1 cellular context compared by ENCODE assay signal in the genomic region with DNA sequence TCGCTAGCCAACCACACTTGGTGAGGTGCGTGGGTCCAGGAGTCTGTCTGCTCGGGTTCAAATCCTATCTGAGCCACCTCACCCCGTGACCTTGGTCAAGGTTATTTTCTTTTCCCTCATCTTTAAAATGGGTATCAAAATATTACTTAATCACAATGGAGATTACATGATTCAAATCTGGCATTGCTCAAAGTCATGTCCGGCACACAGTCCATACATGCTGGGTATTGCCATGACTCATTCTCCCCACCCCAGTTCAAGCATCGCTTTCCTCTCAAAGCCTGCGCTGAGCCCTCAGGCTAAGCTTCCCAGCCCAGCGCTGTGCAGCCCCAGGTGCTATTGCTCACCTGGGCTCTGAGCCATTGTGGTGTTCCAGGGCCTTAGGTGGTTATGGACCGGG.
TF ChIP-seq lines count a peak whose summit lies in the region.

No MANE protein-coding gene starts in this region.

TF ChIP-seq in WTC11, 78 proteins besides CTCF, POLR2A, EP300 and RAD21 (continued from another document):
- TF ChIP-seq, protein P1, sequence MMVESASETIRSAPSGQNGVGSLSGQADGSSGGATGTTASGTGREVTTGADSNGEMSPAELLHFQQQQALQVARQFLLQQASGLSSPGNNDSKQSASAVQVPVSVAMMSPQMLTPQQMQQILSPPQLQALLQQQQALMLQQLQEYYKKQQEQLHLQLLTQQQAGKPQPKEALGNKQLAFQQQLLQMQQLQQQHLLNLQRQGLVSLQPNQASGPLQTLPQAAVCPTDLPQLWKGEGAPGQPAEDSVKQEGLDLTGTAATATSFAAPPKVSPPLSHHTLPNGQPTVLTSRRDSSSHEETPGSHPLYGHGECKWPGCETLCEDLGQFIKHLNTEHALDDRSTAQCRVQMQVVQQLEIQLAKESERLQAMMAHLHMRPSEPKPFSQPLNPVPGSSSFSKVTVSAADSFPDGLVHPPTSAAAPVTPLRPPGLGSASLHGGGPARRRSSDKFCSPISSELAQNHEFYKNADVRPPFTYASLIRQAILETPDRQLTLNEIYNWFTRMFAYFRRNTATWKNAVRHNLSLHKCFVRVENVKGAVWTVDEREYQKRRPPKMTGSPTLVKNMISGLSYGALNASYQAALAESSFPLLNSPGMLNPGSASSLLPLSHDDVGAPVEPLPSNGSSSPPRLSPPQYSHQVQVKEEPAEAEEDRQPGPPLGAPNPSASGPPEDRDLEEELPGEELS (CRISPR knock-in tag; IDR thresholded peaks at IDR 0.05): no peak
